In the genomic region with DNA sequence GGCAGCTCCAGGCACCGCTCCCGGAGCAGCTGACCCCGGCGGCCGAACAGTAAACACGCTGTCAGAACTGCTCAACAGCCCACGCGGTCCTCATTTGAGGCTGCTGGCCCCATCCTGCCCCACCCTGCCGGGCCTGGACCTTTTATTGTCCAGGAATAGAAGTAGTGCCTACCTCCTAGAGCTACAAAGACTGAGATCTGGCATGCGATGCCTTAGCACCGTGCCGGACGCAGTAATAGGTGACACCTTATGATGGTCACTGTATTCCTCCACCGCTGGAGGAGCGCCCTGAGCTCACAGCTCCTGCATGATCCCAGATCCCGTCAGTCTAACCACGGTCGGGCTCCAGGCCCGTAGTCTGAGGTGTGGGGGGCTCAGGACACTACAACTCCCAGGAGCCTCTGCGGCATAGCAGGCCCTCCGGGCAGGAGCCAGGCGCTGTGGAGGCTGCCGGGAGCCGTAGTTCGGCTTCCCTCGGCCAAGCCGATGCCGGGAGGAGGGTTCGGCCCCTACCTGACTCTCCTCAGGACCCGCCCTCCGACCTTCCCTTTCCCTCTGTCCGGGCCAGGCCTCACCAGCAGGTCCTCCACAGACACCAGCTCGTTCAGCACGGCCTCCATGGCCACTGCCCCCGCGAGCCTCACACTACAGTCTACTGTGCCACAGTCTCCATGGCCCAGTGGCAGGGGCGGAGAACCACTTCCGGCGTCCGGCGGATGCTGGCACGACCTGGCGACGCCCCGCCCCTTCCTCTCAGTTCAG, we compare ENCODE assay signal across 8 cellular contexts. TPM values are rescaled to one million over a fixed set of nuclear protein-coding genes. Genes with fewer than 3 reads are reported as not detected.
DNase-seq lines count a peak whose midpoint lies in the region; ATAC-seq and TF ChIP-seq lines count a peak whose summit lies in the region.

A gene (minus strand): TSS at position 697 of the 762 bp plus-strand sequence. CDS start 77 bp downstream, at position 620.

- peak within 1 kb of the TSS; percentile 36; the same call in 1 of the 2 replicates for H2AFZ ChIP-seq in OCI-LY7 (ENCODE audit: low read length)

- no TSS peak for BruUV-seq in OCI-LY7 (replicated peaks; lab: Mats Ljungman, UMichigan)

- peaks cover 25% of the 10 kb centered on the region; the same call in 1 of the 2 replicates for H3K79me2 ChIP-seq in OCI-LY7 (ENCODE audit: insufficient read depth, low read depth, low read length)

- no peaks in the 10 kb centered on the region for H4K20me1 ChIP-seq in OCI-LY7 (ENCODE audit: insufficient read depth, low read length)

- H3K27ac ChIP-seq in OCI-LY7 (ENCODE audit: low read depth, low read length, poor library complexity, severe bottlenecking), result peak within 1 kb of the TSS; percentile 58

- H3K9me2 ChIP-seq in OCI-LY7 (ENCODE audit: insufficient read depth, low read length), result no peaks in the 10 kb centered on the region

- peaks cover 51% of the 10 kb centered on the region for H3K36me3 ChIP-seq in OCI-LY7 (ENCODE audit: insufficient read depth, low read length)

- H3K9me3 ChIP-seq in OCI-LY7 (ENCODE audit: low read length), result no peaks in the 10 kb centered on the region

- DNase-seq in DMS114 treated with DMSO at 0.1 percent for 48 hours (lab: John Stamatoyannopoulos, UW; ENCODE audit: unreplicated experiment) (peak; percentile 86), HuH-7.5 (ENCODE audit: low spot score) (peak; percentile 90), OCI-LY7 (ENCODE audit: low spot score) (peak; percentile 94), activated T-cell treated with anti-CD3 and anti-CD28 coated beads for 24 hours (ENCODE audit: low read depth) (peak; percentile 91), epithelial cell of esophagus (ENCODE audit: low read depth) (peak; percentile 94), mucosa of gallbladder (ENCODE audit: low spot score) (peak; percentile 93)
- DNase-seq in stimulated activated CD8-positive, alpha-beta memory T cell treated with anti-CD3 and anti-CD28 coated beads, Interleukin-4, amount 100 ng/mL, for 4 hours (ENCODE audit: low read depth in 2 of 2, low spot score in 1 of 2), result peak; percentile 79 to 83

- ATAC-seq in GM21526 (IDR thresholded peaks at IDR 0.05; ENCODE audit: low FRiP score, unreplicated experiment), result peak; percentile 80

- intact Hi-C loops in OCI-LY7 (cut with micrococcal nuclease; ENCODE audit: unreplicated experiment), result loop anchor here (2.0 to 5.0 kb wide), 2 partner anchors 26 to 38 kb away; a partner anchor contains a TSS

- CTCF ChIA-PET in OCI-LY7 (lab: Charles Lee; ENCODE audit: unreplicated experiment), result interaction anchor here (0.6 to 0.7 kb wide), 3 partner anchors 8 to 38 kb away, joined by 3 to 5 read pairs (median 4); no protein-coding TSS in a partner anchor

- H3K4me3 ChIP-seq in OCI-LY7 (ENCODE audit: low read depth, low read length, poor library complexity, severe bottlenecking) (peak within 1 kb of the TSS; percentile 87), epithelial cell of esophagus (ENCODE audit: low read length) (peak within 1 kb of the TSS; percentile 93)

- POLR2A ChIA-PET in OCI-LY7 (lab: Charles Lee), result interaction anchor here (1.0 to 1.8 kb wide), 4 partner anchors 27 to 355 kb away, joined by 3 to 4 read pairs (median 3); a partner anchor contains a TSS

- H3K4me1 ChIP-seq in OCI-LY7 (ENCODE audit: insufficient read depth, low read length, poor library complexity, severe bottlenecking), result peaks cover 18% of the 10 kb centered on the region

- H3K4me2 ChIP-seq in OCI-LY7 (ENCODE audit: low read length), result peak within 1 kb of the TSS; percentile 92

- TF ChIP-seq CTCF in OCI-LY7 (conservative IDR thresholded peaks at IDR 0.05; ENCODE audit: low read length), result peak; percentile 68
- TF ChIP-seq CTCF in epithelial cell of esophagus (IDR thresholded peaks at IDR 0.05; ENCODE audit: insufficient read depth, low read depth, low read length, missing control alignments), result peak; percentile 77

RNA-seq across cellular contexts. Expression of the gene that starts here (rescaled TPM):
- 92.7 and 114 TPM in 2 replicates for total RNA-seq in OCI-LY7 (2014; rRNA removed; shearing (Covaris generic))
- total RNA-seq in OCI-LY7 (2022) (93.4 and 102 TPM in 2 replicates), mucosa of gallbladder (190 TPM)

Comparison
In these comparisons a context has a peak if more than half of its experiments do, and no peak if none do; other contexts are left out.
1. Peak in every context shown above with its lines: DNase-seq, ATAC-seq, H3K4me3 ChIP-seq and H3K27ac ChIP-seq.